Comparison of ENCODE assay signal across 8 cellular contexts in the genomic region with DNA sequence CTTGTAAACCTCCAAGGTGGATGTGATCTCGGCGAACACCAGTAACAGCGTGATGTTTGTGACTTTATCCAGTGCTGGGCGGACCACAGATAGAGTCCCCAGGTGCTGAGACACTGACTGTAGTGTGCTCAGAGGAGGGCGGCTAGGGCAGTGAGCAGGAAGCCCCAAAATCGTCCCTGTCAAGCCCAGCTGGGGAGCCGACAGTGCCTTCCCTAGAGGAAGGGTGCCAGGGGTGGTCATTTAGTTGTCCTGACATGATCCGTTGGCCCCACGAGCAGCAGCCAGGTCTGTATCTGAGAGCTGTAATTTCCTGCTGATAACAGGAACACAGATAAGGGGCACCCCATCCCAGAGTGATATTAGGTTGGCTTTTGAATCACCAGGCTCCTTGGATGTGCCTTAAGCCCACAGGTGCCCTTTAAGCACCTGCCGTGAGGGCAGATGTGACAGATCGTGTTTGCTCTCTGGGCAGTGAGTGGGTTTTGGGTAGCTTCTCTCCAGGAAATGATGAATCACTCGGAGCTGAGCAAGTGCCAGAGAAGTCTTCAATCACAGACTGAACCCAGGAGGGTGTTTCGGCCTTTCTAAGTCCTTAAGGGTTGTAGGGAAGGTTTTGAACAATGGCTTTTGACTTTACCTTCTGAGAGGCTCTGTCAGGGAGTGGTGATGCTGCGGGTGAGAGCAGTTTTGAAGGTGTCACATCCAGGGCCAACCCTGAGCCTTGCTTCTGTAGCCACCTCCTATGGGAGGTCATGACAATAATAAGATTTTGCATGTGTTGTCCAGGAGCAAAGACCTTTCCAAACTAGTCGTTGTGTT. TPM values are rescaled to one million over a fixed set of nuclear protein-coding genes. Genes with fewer than 3 reads are reported as not detected.
A peak's percentile ranks its signal among the peaks of the same experiment; 100 is the strongest.
DNase-seq lines count a peak whose midpoint lies in the region; ATAC-seq and TF ChIP-seq lines count a peak whose summit lies in the region.

No MANE protein-coding gene starts in this region.

- H3K4me3 ChIP-seq in duodenal mucosa (ENCODE audit: low read depth in 1 of 2, low read length in 2 of 2), result peak overlapping the region; percentile 57 to 66
- no peak overlapping the region for H3K4me3 ChIP-seq in SJCRH30

- H3K9me3 ChIP-seq in duodenal mucosa (ENCODE audit: control insufficient read depth in 1 of 2, low read length in 2 of 2) (no peaks in the 10 kb centered on the region), SJCRH30 (replicated peaks) (peaks cover 5% of the 10 kb centered on the region)

- H3K36me3 ChIP-seq in duodenal mucosa (ENCODE audit: control insufficient read depth in 1 of 2, insufficient read depth in 2 of 2, low read length in 2 of 2), result no peaks in the 10 kb centered on the region
- H3K36me3 ChIP-seq in SJCRH30, result peaks cover 3% of the 10 kb centered on the region; the same call in 1 of the 2 replicates

- H3K27me3 ChIP-seq in duodenal mucosa (ENCODE audit: control insufficient read depth in 1 of 2, insufficient read depth in 2 of 2, low read length in 2 of 2) (no peaks in the 10 kb centered on the region), SJCRH30 (no peaks in the 10 kb centered on the region)

- ATAC-seq in HG02642 (IDR thresholded peaks at IDR 0.05; ENCODE audit: poor library complexity, unreplicated experiment) (peak; percentile 31), omental fat pad (ENCODE audit: low FRiP score) (peak; percentile 83)

- H3K9ac ChIP-seq in duodenal mucosa (ENCODE audit: low read depth in 1 of 2, low read length in 2 of 2), result peak overlapping the region; percentile 46 to 58

- TF ChIP-seq CTCF in omental fat pad (IDR thresholded peaks at IDR 0.05), result no peak

- DNase-seq in NCI-H146 treated with DMSO at 0.1 percent for 48 hours (lab: John Stamatoyannopoulos, UW; ENCODE audit: unreplicated experiment) (peak; percentile 46), omental fat pad (ENCODE audit: low spot score) (no peak), SJCRH30 (no peak), hippocampal formation (lab: John Stamatoyannopoulos, UW) (no peak)
- peak; percentile 79 for DNase-seq in activated CD4-positive, alpha-beta T cell treated with anti-CD3 and anti-CD28 coated beads for 48 hours

- H3K27ac ChIP-seq in duodenal mucosa (ENCODE audit: low read depth, low read length), result peak overlapping the region; percentile 74
- H3K27ac ChIP-seq in SJCRH30, result no peak overlapping the region

- peak; percentile 8 for TF ChIP-seq POLR2A in GM15510 (IDR thresholded peaks at IDR 0.05; ENCODE audit: borderline replicate concordance, extremely low read depth, insufficient read length)

- peaks cover 37 to 47% of the 10 kb centered on the region in 2 donors for H3K4me1 ChIP-seq in duodenal mucosa (ENCODE audit: control insufficient read depth in 1 of 2, insufficient read depth in 2 of 2, low read length in 2 of 2)
- H3K4me1 ChIP-seq in SJCRH30, result no peaks in the 10 kb centered on the region; the same call in none of the 2 replicates

RNA-seq across cellular contexts. Expression of a gene that starts 7.7 kb away (rescaled TPM):
- 100 to 1,000 TPM in 1 of 4 donors, 10 to 100 TPM in 3; 72.8 to 104 (median 89.1) TPM for total RNA-seq in omental fat pad
- 31.0 and 37.0 TPM in 2 replicates for total RNA-seq in SJCRH30 (2014; rRNA removed; shearing (Covaris generic))

Comparison
In these comparisons a context has a peak if more than half of its experiments do, and no peak if none do; other contexts are left out.
1. DNase-seq: peak in NCI-H146 treated with DMSO at 0.1 percent for 48 hours (single experiment) and activated CD4-positive, alpha-beta T cell treated with anti-CD3 and anti-CD28 coated beads for 48 hours (single experiment); none in omental fat pad (single experiment), SJCRH30 (0 of 2) and hippocampal formation (0 of 2).